8 cellular contexts compared by ENCODE assay signal in genomic region chr3:171811059-171811912, GRCh38. TPM values are rescaled to one million over a fixed set of nuclear protein-coding genes. Genes with fewer than 3 reads are reported as not detected.
DNase-seq lines count a peak whose midpoint lies in the region; TF ChIP-seq lines count a peak whose summit lies in the region.

No MANE protein-coding gene starts in this region.

- TF ChIP-seq CTCF in GM13977 (IDR thresholded peaks at IDR 0.05; ENCODE audit: extremely low read depth, insufficient read depth, missing control alignments) (no peak), neutrophil (IDR thresholded peaks at IDR 0.05) (no peak)

- H3K4me1 ChIP-seq in neutrophil (ENCODE audit: control insufficient read depth in 1 of 2, insufficient read depth in 1 of 2, low read depth in 1 of 2, low read length in 1 of 2) = peaks cover 69 to 75% of the 10 kb centered on the region in 2 experiments

- H3K27me3 ChIP-seq in neutrophil = no peaks in the 10 kb centered on the region

- peak; percentile 25 for DNase-seq in GM13977 (ENCODE audit: low spot score)
- peak; percentile 96 for DNase-seq in RPMI7951 (ENCODE audit: low read depth)
- DNase-seq in epithelial cell of prostate (ENCODE audit: low read depth, low spot score) = peak; percentile 100
- DNase-seq in activated effector memory CD4-positive, alpha-beta T cell treated with Interleukin-2 at 50 U/mL for 16 hours = no peak
- no peak for DNase-seq in stimulated activated naive CD4-positive, alpha-beta T cell (lab: John Stamatoyannopoulos, UW)
- no peak for DNase-seq in activated gamma-delta T cell treated with Interleukin-2 at 50 U/mL for 16 hours
- DNase-seq in C1 segment of cervical spinal cord (lab: John Stamatoyannopoulos, UW) = no peak

- no peaks in the 10 kb centered on the region for H3K9me3 ChIP-seq in neutrophil

- peak overlapping the region; percentile 85 to 98 for H3K4me3 ChIP-seq in neutrophil (ENCODE audit: low read depth in 1 of 2, low read length in 1 of 2)

- H3K36me3 ChIP-seq in neutrophil = no peaks in the 10 kb centered on the region

- H3K27ac ChIP-seq in epithelial cell of prostate (peak overlapping the region; percentile 96), neutrophil (peak overlapping the region; percentile 91)

- in situ Hi-C loops in GM13977 (cut with MboI; ENCODE audit: low pct_unique_long_range_greater_than_20kb, low sequenced_read_pairs, unreplicated experiment) = no loop called here

RNA-seq across cellular contexts. Expression of gene PLD1, which starts 1.0 kb away (rescaled TPM):
- total RNA-seq in RPMI7951 (2014; rRNA removed; shearing (Covaris generic)) = 9.7 and 10.9 TPM in 2 replicates

RNA-seq across cellular contexts. Expression of gene TMEM212, which starts 31.9 kb away (rescaled TPM):
- not detected in 2 replicates for total RNA-seq in RPMI7951 (2014; rRNA removed; shearing (Covaris generic))

Comparison
In these comparisons a context has a peak if more than half of its experiments do, and no peak if none do; other contexts are left out.
1. DNase-seq: peak in GM13977 (single experiment), RPMI7951 (single experiment) and epithelial cell of prostate (single experiment); none in activated effector memory CD4-positive, alpha-beta T cell treated with Interleukin-2 at 50 U/mL for 16 hours (single experiment), stimulated activated naive CD4-positive, alpha-beta T cell (0 of 6), activated gamma-delta T cell treated with Interleukin-2 at 50 U/mL for 16 hours (single experiment) and C1 segment of cervical spinal cord (0 of 14).